ENCODE assay signal across 8 cellular contexts in genomic region chr12:29726321-29726692, GRCh38. TPM values are rescaled to one million over a fixed set of nuclear protein-coding genes. Genes with fewer than 3 reads are reported as not detected.
DNase-seq lines count a peak whose midpoint lies in the region; ATAC-seq and TF ChIP-seq lines count a peak whose summit lies in the region.

No MANE protein-coding gene starts in this region.

- 24% methylated on average over 3 of the region's 3 CpGs for WGBS in right cardiac atrium

- ATAC-seq in right cardiac atrium (peak; percentile 56 to 77), HG03432 (IDR thresholded peaks at IDR 0.05; ENCODE audit: unreplicated experiment) (no peak)

- intact Hi-C loops in ascending aorta (cut with DNase I) (loop anchor here (2.0 kb wide), 1 partner anchor 14 kb away; no protein-coding TSS in a partner anchor), right cardiac atrium (cut with DNase I) (no loop called here)

- H3K36me3 ChIP-seq in ascending aorta, result no peaks in the 10 kb centered on the region

- DNase-seq in LNCaP clone FGC (ENCODE audit: low read depth) (peak; percentile 73), ascending aorta (ENCODE audit: low spot score in 2 of 2) (no peak), right cardiac atrium (no peak), smooth muscle cell of the brain vasculature (ENCODE audit: low read depth, low spot score) (peak; percentile 65), NCI-H1048 (lab: John Stamatoyannopoulos, UW) (no peak), NOMO-1 treated with dmso at 0.1 percent for 144 hours (lab: John Stamatoyannopoulos, UW; ENCODE audit: unreplicated experiment) (no peak)
- no peak for DNase-seq in central memory CD4-positive, alpha-beta T cell

- H3K27ac ChIP-seq in ascending aorta (peak overlapping the region; percentile 74 to 82), right cardiac atrium (ENCODE audit: low read length) (peak overlapping the region; percentile 73)

- peaks cover 10 to 13% of the 10 kb centered on the region in 2 donors for H3K4me1 ChIP-seq in ascending aorta
- peaks cover 5% of the 10 kb centered on the region for H3K4me1 ChIP-seq in right cardiac atrium (ENCODE audit: control insufficient read depth, insufficient read depth, low read length)

- H3K9me3 ChIP-seq in ascending aorta (no peaks in the 10 kb centered on the region), right cardiac atrium (ENCODE audit: control insufficient read depth, low read length) (no peaks in the 10 kb centered on the region)

- H3K27me3 ChIP-seq in ascending aorta (no peaks in the 10 kb centered on the region), right cardiac atrium (ENCODE audit: control insufficient read depth, insufficient read depth) (no peaks in the 10 kb centered on the region)

- TF ChIP-seq CTCF in LNCaP clone FGC (IDR thresholded peaks at IDR 0.05; ENCODE audit: control insufficient read depth, extremely low read depth, insufficient read depth), result no peak
- no peak for TF ChIP-seq CTCF in ascending aorta (IDR thresholded peaks at IDR 0.05)

- H3K4me3 ChIP-seq in LNCaP clone FGC (ENCODE audit: low read depth, low read length), result no peak overlapping the region; the same call in 1 of the 2 replicates
- H3K4me3 ChIP-seq in ascending aorta, result peak overlapping the region in 1 of 2 donors; percentile 45
- no peak overlapping the region for H3K4me3 ChIP-seq in right cardiac atrium (ENCODE audit: low read length)

RNA-seq across cellular contexts. Expression of gene TMTC1, which starts 57.4 kb away (rescaled TPM):
- total RNA-seq in ascending aorta (176 TPM), right cardiac atrium (10 to 100 TPM; 44.4 to 57.8 (median 53.5) TPM)
- 17.9 TPM for polyA plus RNA-seq in right cardiac atrium

Comparison
In these comparisons a context has a peak if more than half of its experiments do, and no peak if none do; other contexts are left out.
1. DNase-seq: peak in LNCaP clone FGC (single experiment) and smooth muscle cell of the brain vasculature (single experiment); none in ascending aorta (0 of 2), right cardiac atrium (0 of 3), NCI-H1048 (single experiment), central memory CD4-positive, alpha-beta T cell (single experiment) and NOMO-1 treated with dmso at 0.1 percent for 144 hours (single experiment).